In genomic region chrX:104803219-104803618, GRCh38 we compare ENCODE assay signal across 31 cellular contexts.
"Had no signal": no experiment of that assay in that cellular context is flagged by ENCODE, and none has a peak within 500 bp of the region (broad histone marks: within the 10 kb centered on the region; RNA-seq: fewer than 3 reads in every experiment).

No MANE protein-coding gene starts in this region.

- H3K4me3 ChIP-seq: ascending aorta, cardiac muscle cell, colonic mucosa, esophagus muscularis mucosa, gastroesophageal sphincter had no signal

- FAIRE-seq: endometrium, endothelial cell of umbilical vein had no signal

- H3K4me3 Mint-ChIP-seq: activated CD4-positive, alpha-beta memory T cell treated with anti-CD3 and anti-CD28 coated beads for 36 hours; activated CD4-positive, alpha-beta T cell treated with anti-CD3 and anti-CD28 coated beads for 36 hours; activated CD4-positive, alpha-beta T cell treated with anti-CD3 and anti-CD28 coated beads, Interleukin-2, amount 10 ng/mL, durations not matched to agents 24 days and 14 days; activated CD8-positive, alpha-beta memory T cell treated with anti-CD3 and anti-CD28 coated beads, Interleukin-2, amount 10 ng/mL, durations not matched to agents 7 days and 5 days; activated CD8-positive, alpha-beta T cell treated with anti-CD3 and anti-CD28 coated beads, Interleukin-2, amount 10 ng/mL, durations not matched to agents 7 days and 5 days; activated naive CD4-positive, alpha-beta T cell treated with anti-CD3 and anti-CD28 coated beads for 36 hours; activated naive CD8-positive, alpha-beta T cell treated with anti-CD3 and anti-CD28 coated beads, Interleukin-2, amount 10 ng/mL, durations not matched to agents 7 days and 5 days; activated T-helper 1 cell treated with anti-CD3 and anti-CD28 coated beads, Interleukin-12 subunit alpha, Interleukin-12 subunit beta, Interleukin-2, Interleukin-4 antibody, amounts not matched to agents 30 ng/mL and 10 ng/mL and 1 ng/mL, durations not matched to agents 14 hours and 24 hours and 36 hours had no signal

- H3K27me3 ChIP-seq: ascending aorta, brain microvascular endothelial cell, cardiac muscle cell, colonic mucosa, esophagus muscularis mucosa, gastroesophageal sphincter had no signal

- H3K9me3 Mint-ChIP-seq: activated CD4-positive, alpha-beta memory T cell treated with anti-CD3 and anti-CD28 coated beads for 36 hours; activated CD4-positive, alpha-beta T cell treated with anti-CD3 and anti-CD28 coated beads, Interleukin-2, amount 10 ng/mL, durations not matched to agents 24 days and 14 days; activated naive CD4-positive, alpha-beta T cell treated with anti-CD3 and anti-CD28 coated beads for 36 hours; activated naive CD8-positive, alpha-beta T cell treated with anti-CD3 and anti-CD28 coated beads, Interleukin-2, amount 10 ng/mL, durations not matched to agents 7 days and 5 days; activated T-helper 1 cell treated with anti-CD3 and anti-CD28 coated beads, Interleukin-12 subunit alpha, Interleukin-12 subunit beta, Interleukin-2, Interleukin-4 antibody, amounts not matched to agents 30 ng/mL and 10 ng/mL and 1 ng/mL, durations not matched to agents 14 hours and 24 hours and 36 hours had no signal

- H3K27ac ChIP-seq: ascending aorta, brain microvascular endothelial cell, cardiac muscle cell, colonic mucosa, esophagus muscularis mucosa, gastroesophageal sphincter had no signal

- H3K9me3 ChIP-seq: ascending aorta, colonic mucosa, esophagus muscularis mucosa, gastroesophageal sphincter had no signal

- ATAC-seq: activated CD4-positive, alpha-beta T cell treated with anti-CD3 and anti-CD28 coated beads for 36 hours; activated CD8-positive, alpha-beta memory T cell treated with anti-CD3 and anti-CD28 coated beads, Interleukin-2, amount 10 ng/mL, durations not matched to agents 7 days and 5 days; activated CD8-positive, alpha-beta T cell treated with anti-CD3 and anti-CD28 coated beads, Interleukin-2, amount 10 ng/mL, durations not matched to agents 7 days and 5 days; activated naive CD4-positive, alpha-beta T cell treated with anti-CD3 and anti-CD28 coated beads, Interleukin-2, amount 50 U/mL, for 72 hours; gastroesophageal sphincter had no signal

- H3K27me3 Mint-ChIP-seq: activated CD4-positive, alpha-beta memory T cell treated with anti-CD3 and anti-CD28 coated beads for 36 hours; activated CD4-positive, alpha-beta T cell treated with anti-CD3 and anti-CD28 coated beads for 36 hours; activated CD4-positive, alpha-beta T cell treated with anti-CD3 and anti-CD28 coated beads, Interleukin-2, amount 10 ng/mL, durations not matched to agents 24 days and 14 days; activated CD8-positive, alpha-beta memory T cell treated with anti-CD3 and anti-CD28 coated beads, Interleukin-2, amount 10 ng/mL, durations not matched to agents 7 days and 5 days; activated naive CD8-positive, alpha-beta T cell treated with anti-CD3 and anti-CD28 coated beads, Interleukin-2, amount 10 ng/mL, durations not matched to agents 7 days and 5 days had no signal

- DNase-seq: activated CD4-positive, alpha-beta memory T cell treated with anti-CD3 and anti-CD28 coated beads for 36 hours; activated CD4-positive, alpha-beta T cell treated with anti-CD3 and anti-CD28 coated beads for 36 hours; activated CD4-positive, alpha-beta T cell treated with anti-CD3 and anti-CD28 coated beads, Interleukin-2, amount 10 ng/mL, durations not matched to agents 24 days and 14 days; activated CD4-positive, CD25-positive, alpha-beta regulatory T cell; activated CD4-positive, CD25-positive, alpha-beta regulatory T cell treated with anti-CD3 and anti-CD28 coated beads, Interleukin-2, amount 50 U/mL, for 72 hours; activated CD8-positive, alpha-beta memory T cell treated with anti-CD3 and anti-CD28 coated beads, Interleukin-2, amount 10 ng/mL, durations not matched to agents 7 days and 5 days; activated CD8-positive, alpha-beta memory T cell treated with anti-CD3 and anti-CD28 coated beads, Interleukin-2, amount 50 U/mL, for 4 hours; activated CD8-positive, alpha-beta T cell treated with anti-CD3 and anti-CD28 coated beads, Interleukin-2, amount 10 ng/mL, durations not matched to agents 7 days and 5 days; activated effector memory CD4-positive, alpha-beta T cell treated with anti-CD3 and anti-CD28 coated beads, Interleukin-2, amount 50 U/mL, for 16 hours; activated naive CD4-positive, alpha-beta T cell treated with anti-CD3 and anti-CD28 coated beads for 36 hours; activated naive CD8-positive, alpha-beta T cell treated with anti-CD3 and anti-CD28 coated beads, Interleukin-2, amount 10 ng/mL, durations not matched to agents 7 days and 5 days; activated T-cell treated with anti-CD3 and anti-CD28 coated beads, Interleukin-2, amount 50 U/mL, for 1 hour; activated T-cell treated with anti-CD3 and anti-CD28 coated beads, Interleukin-2, amount 50 U/mL, for 48 hours; brain microvascular endothelial cell; central memory CD4-positive, alpha-beta T cell; cerebellar nuclear complex; colonic mucosa; effector CD8-positive, alpha-beta T cell; erythroblast; foreskin melanocyte; head of caudate nucleus; T-helper 2 cell had no signal

- H3K27ac Mint-ChIP-seq: activated CD4-positive, alpha-beta memory T cell treated with anti-CD3 and anti-CD28 coated beads for 36 hours; activated CD4-positive, alpha-beta T cell treated with anti-CD3 and anti-CD28 coated beads for 36 hours; activated CD4-positive, alpha-beta T cell treated with anti-CD3 and anti-CD28 coated beads, Interleukin-2, amount 10 ng/mL, durations not matched to agents 24 days and 14 days; activated CD8-positive, alpha-beta memory T cell treated with anti-CD3 and anti-CD28 coated beads, Interleukin-2, amount 10 ng/mL, durations not matched to agents 7 days and 5 days; activated CD8-positive, alpha-beta T cell treated with anti-CD3 and anti-CD28 coated beads, Interleukin-2, amount 10 ng/mL, durations not matched to agents 7 days and 5 days; activated naive CD4-positive, alpha-beta T cell treated with anti-CD3 and anti-CD28 coated beads for 36 hours; activated naive CD4-positive, alpha-beta T cell treated with anti-CD3 and anti-CD28 coated beads, Interleukin-2, amount 50 U/mL, for 72 hours; activated naive CD8-positive, alpha-beta T cell treated with anti-CD3 and anti-CD28 coated beads, Interleukin-2, amount 10 ng/mL, durations not matched to agents 7 days and 5 days; activated T-helper 1 cell treated with anti-CD3 and anti-CD28 coated beads, Interleukin-12 subunit alpha, Interleukin-12 subunit beta, Interleukin-2, Interleukin-4 antibody, amounts not matched to agents 30 ng/mL and 10 ng/mL and 1 ng/mL, durations not matched to agents 14 hours and 24 hours and 36 hours; activated T-helper 2 cell treated with anti-CD3 and anti-CD28 coated beads, Interferon-gamma antibody, Interleukin-2, Interleukin-4, amounts not matched to agents 10 μg/mL and 5 μg/mL and 100 μg/mL, durations not matched to agents 14 hours and 24 hours and 36 hours had no signal

- H3K4me1 ChIP-seq: ascending aorta, colonic mucosa, esophagus muscularis mucosa, gastroesophageal sphincter had no signal

- H3K36me3 ChIP-seq: ascending aorta, brain microvascular endothelial cell, cardiac muscle cell, colonic mucosa, esophagus muscularis mucosa, gastroesophageal sphincter had no signal

- H3K36me3 Mint-ChIP-seq: activated CD4-positive, alpha-beta memory T cell treated with anti-CD3 and anti-CD28 coated beads for 36 hours; activated CD8-positive, alpha-beta memory T cell treated with anti-CD3 and anti-CD28 coated beads, Interleukin-2, amount 10 ng/mL, durations not matched to agents 7 days and 5 days; activated naive CD4-positive, alpha-beta T cell treated with anti-CD3 and anti-CD28 coated beads, Interleukin-2, amount 50 U/mL, for 72 hours; activated naive CD8-positive, alpha-beta T cell treated with anti-CD3 and anti-CD28 coated beads, Interleukin-2, amount 10 ng/mL, durations not matched to agents 7 days and 5 days had no signal

- H3K4me1 Mint-ChIP-seq: activated CD4-positive, alpha-beta T cell treated with anti-CD3 and anti-CD28 coated beads for 36 hours; activated CD4-positive, alpha-beta T cell treated with anti-CD3 and anti-CD28 coated beads, Interleukin-2, amount 10 ng/mL, durations not matched to agents 24 days and 14 days; activated CD8-positive, alpha-beta memory T cell treated with anti-CD3 and anti-CD28 coated beads, Interleukin-2, amount 10 ng/mL, durations not matched to agents 7 days and 5 days; activated naive CD8-positive, alpha-beta T cell treated with anti-CD3 and anti-CD28 coated beads, Interleukin-2, amount 10 ng/mL, durations not matched to agents 7 days and 5 days had no signal
